Comparison of ENCODE assay signal across 23 cellular contexts in genomic region chr16:15707332-15707731, GRCh38.
"Had no signal": no experiment of that assay in that cellular context is flagged by ENCODE, and none has a peak within 500 bp of the region (broad histone marks: within the 10 kb centered on the region; RNA-seq: fewer than 3 reads in every experiment).

No MANE protein-coding gene starts in this region.

- H3K27me3 ChIP-seq: neural progenitor cell, neutrophil, ovary, testis, thyroid gland, transverse colon, upper lobe of left lung, vagina had no signal

- H3K27ac ChIP-seq: left ventricle myocardium inferior, neural progenitor cell, neutrophil, ovary, testis, thyroid gland, upper lobe of left lung, vagina had no signal

- ATAC-seq: mucosa of descending colon; naive thymus-derived CD8-positive, alpha-beta T cell; stimulated activated memory B cell treated with anti-CD40 and anti-IgM and Interleukin-4, amounts not matched to agents 10 μg/mL and 1 μg/mL and 100 μg/mL, for 72 hours; stimulated activated naive CD8-positive, alpha-beta T cell treated with anti-CD3 and anti-CD28 coated beads, Interleukin-15, amount 100 ng/mL, for 72 hours had no signal

- H3K36me3 ChIP-seq: neural progenitor cell, ovary, thyroid gland had no signal

- DNase-seq: left ventricle myocardium inferior; midbrain; mucosa of descending colon; naive thymus-derived CD8-positive, alpha-beta T cell; occipital lobe; ovary; retina; right cardiac atrium; stimulated activated CD4-positive, alpha-beta T cell treated with anti-CD3 and anti-CD28 coated beads, Interleukin-1b, Interleukin-23, amount 100 ng/mL, for 48 hours; stimulated activated CD4-positive, alpha-beta T cell treated with anti-CD3 and anti-CD28 coated beads, Interleukin-2, amount 100 ng/mL, for 48 hours; stimulated activated CD4-positive, alpha-beta T cell treated with anti-CD3 and anti-CD28 coated beads, Interleukin-4, amount 100 ng/mL, for 4 hours; stimulated activated CD8-positive, alpha-beta memory T cell treated with anti-CD3 and anti-CD28 coated beads, Interleukin-4, amount 100 ng/mL, for 48 hours; stimulated activated naive CD4-positive, alpha-beta T cell treated with Interleukin-2 at 50 U/mL for 16 hours; stimulated activated naive CD8-positive, alpha-beta T cell treated with anti-CD3 and anti-CD28 coated beads, Interleukin-15, amount 100 ng/mL, for 72 hours; testis; thyroid gland; transverse colon; upper lobe of left lung had no signal

- H3K4me1 ChIP-seq: left ventricle myocardium inferior, neural progenitor cell, thyroid gland, transverse colon, upper lobe of left lung had no signal

- H3K9ac ChIP-seq: neural progenitor cell had no signal

- H3K4me2 ChIP-seq: neural progenitor cell, smooth muscle cell had no signal

- H3K9me3 ChIP-seq: left ventricle myocardium inferior, mucosa of descending colon, neutrophil, ovary, testis, thyroid gland, transverse colon, upper lobe of left lung, vagina had no signal

- H3K4me3 ChIP-seq: left ventricle myocardium inferior, mucosa of descending colon, neural progenitor cell, ovary, smooth muscle cell, testis, thyroid gland, transverse colon, upper lobe of left lung, vagina had no signal

- H2AFZ ChIP-seq: neural progenitor cell had no signal
